ENCODE assay signal across 7 cellular contexts in the genomic region with DNA sequence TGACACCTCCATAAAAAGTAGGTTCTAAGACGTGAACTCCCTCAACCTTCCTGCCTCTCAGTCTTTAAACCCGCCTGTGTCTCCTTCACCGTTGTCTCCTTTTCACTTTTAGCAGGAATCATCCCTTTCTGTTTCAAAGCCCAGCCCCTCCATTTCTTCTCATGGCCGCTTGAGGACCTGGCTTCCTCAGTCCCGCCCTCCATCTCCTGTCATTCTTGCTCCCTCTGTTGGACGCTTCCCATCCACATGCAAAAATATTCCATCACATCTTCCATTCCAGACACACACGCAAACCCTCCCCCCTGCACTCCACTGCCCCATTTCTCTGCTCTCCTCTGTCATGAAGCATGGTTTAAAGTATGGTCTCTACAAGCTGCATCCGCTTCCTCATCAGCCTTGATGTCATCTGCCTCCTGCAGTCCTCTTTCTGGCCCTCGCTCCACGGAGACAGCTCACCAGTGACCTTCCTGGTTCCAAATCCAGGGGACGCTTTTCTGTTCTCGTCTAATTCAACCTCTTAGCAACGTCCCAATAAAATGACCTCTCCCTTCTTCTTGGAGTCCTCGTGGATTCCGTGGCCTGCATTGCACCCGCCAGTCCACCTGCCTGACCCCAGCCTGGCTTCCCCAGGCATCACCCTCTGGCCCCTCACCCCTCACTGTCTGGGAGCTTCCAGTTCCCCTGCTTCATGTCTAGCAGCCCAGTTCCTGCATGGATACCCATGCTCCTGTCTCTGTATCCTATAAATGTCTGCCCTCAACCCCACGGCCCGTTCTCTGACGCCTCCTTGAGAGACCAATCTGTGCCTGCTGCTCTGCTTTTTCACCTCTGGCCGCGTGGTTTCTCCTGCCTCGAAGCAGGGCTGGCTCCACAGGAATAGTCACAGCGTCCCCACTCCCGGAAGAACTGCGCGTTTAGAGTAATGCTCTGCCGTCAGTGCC.
A peak's percentile ranks its signal among the peaks of the same experiment; 100 is the strongest.
DNase-seq lines count a peak whose midpoint lies in the region; ATAC-seq and TF ChIP-seq lines count a peak whose summit lies in the region.

No MANE protein-coding gene starts in this region.

- 0 out of 3 replicates have a peak, but pooled peaks have one; percentile 15 for TF ChIP-seq CTCF in GM12872 (IDR thresholded peaks at IDR 0.05; ENCODE audit: insufficient read depth, low read depth, low read length)

- H3K27ac ChIP-seq in substantia nigra (ENCODE audit: low read depth, low read length, poor library complexity, severe bottlenecking), result no peak overlapping the region

- DNase-seq in NCI-H2171 treated with DMSO at 0.1 percent for 48 hours (lab: John Stamatoyannopoulos, UW), result peak; percentile 62
- DNase-seq in astrocyte of the hippocampus (ENCODE audit: low read depth, low spot score), result peak; percentile 82
- peak; percentile 81 for DNase-seq in iris pigment epithelial cell (ENCODE audit: low read depth)
- DNase-seq in substantia nigra (lab: John Stamatoyannopoulos, UW), result peak in 25 of 49 donors; percentile 7 to 50 (median 15)
- no peak for DNase-seq in stimulated activated CD4-positive, alpha-beta T cell treated with anti-CD3 and anti-CD28 coated beads, Interleukin-4, amount 100 ng/mL, for 1 hour

- no peak for ATAC-seq in HG02981 (IDR thresholded peaks at IDR 0.05; ENCODE audit: unreplicated experiment)
